15 cellular contexts compared by ENCODE assay signal in genomic region chr1:3190256-3191041, GRCh38.
A peak's percentile ranks its signal among the peaks of the same experiment; 100 is the strongest.
DNase-seq lines count a peak whose midpoint lies in the region; ATAC-seq and TF ChIP-seq lines count a peak whose summit lies in the region.
"Had no signal": no experiment of that assay in that cellular context is flagged by ENCODE, and none has a peak within 500 bp of the region (broad histone marks: within the 10 kb centered on the region; RNA-seq: fewer than 3 reads in every experiment).

No MANE protein-coding gene starts in this region.

- H4K20me1 ChIP-seq in neural progenitor cell (ENCODE audit: low read depth): no peaks in the 10 kb centered on the region

- no peaks in the 10 kb centered on the region for H3K9me3 ChIP-seq in HEK293 (ENCODE audit: control insufficient read depth, insufficient read depth, low read depth, low read length)
- H3K9me3 ChIP-seq in neural progenitor cell (ENCODE audit: low read depth): no peaks in the 10 kb centered on the region
- H3K9me3 ChIP-seq: MG63 had no signal

- no peaks in the 10 kb centered on the region for H3K27me3 ChIP-seq in neural progenitor cell
- H3K27me3 ChIP-seq: MG63 had no signal

- no peak for TF ChIP-seq CTCF in HEK293 (tag by site-specific recombination; IDR thresholded peaks at IDR 0.05)
- no peak for TF ChIP-seq CTCF in brain (conservative IDR thresholded peaks at IDR 0.05)
- TF ChIP-seq CTCF in neural progenitor cell (IDR thresholded peaks at IDR 0.05): no peak
- no peak for TF ChIP-seq CTCF in type B pancreatic cell (conservative IDR thresholded peaks at IDR 0.05)

- peaks cover 6% of the 10 kb centered on the region for H3K36me3 Mint-ChIP-seq in brain
- H3K36me3 Mint-ChIP-seq in neural progenitor cell: peaks cover 6% of the 10 kb centered on the region
- H3K36me3 Mint-ChIP-seq in type B pancreatic cell: no peaks in the 10 kb centered on the region
- H3K36me3 Mint-ChIP-seq: CD4-positive, CD25-positive, alpha-beta regulatory T cell had no signal

- peaks cover 10% of the 10 kb centered on the region for H3K27me3 Mint-ChIP-seq in brain
- peaks cover 12% of the 10 kb centered on the region for H3K27me3 Mint-ChIP-seq in neural progenitor cell (ENCODE audit: insufficient read depth, low read depth)
- H3K27me3 Mint-ChIP-seq in type B pancreatic cell: peaks cover 25% of the 10 kb centered on the region

- no peak overlapping the region for H3K27ac ChIP-seq in HEK293 (ENCODE audit: extremely low read depth, low read depth, low read length)
- no peak overlapping the region for H3K27ac ChIP-seq in neural progenitor cell

- H3K4me2 ChIP-seq in neural progenitor cell: no peak overlapping the region

- POLR2A ChIA-PET in HEK293 (lab: Yijun Ruan, JAX): no interaction called here

- H3F3A ChIP-seq in neural progenitor cell (ENCODE audit: low read depth): no peaks in the 10 kb centered on the region

- CTCF ChIA-PET in HEK293 (lab: Yijun Ruan, JAX): no interaction called here

- H3K27ac Mint-ChIP-seq in brain: peak overlapping the region in 4 of 5 experiments; percentile 53 to 93 (median 81)
- peak overlapping the region; percentile 53 for H3K27ac Mint-ChIP-seq in neural progenitor cell
- H3K27ac Mint-ChIP-seq in type B pancreatic cell: peak overlapping the region; percentile 41

- peaks cover 0 to 8% of the 10 kb centered on the region in 2 experiments; a peak in 1 of 3 replicates for H3K36me3 ChIP-seq in HEK293 (ENCODE audit: control insufficient read depth in 2 of 2, insufficient read depth in 1 of 2, low read length in 2 of 2)
- H3K36me3 ChIP-seq in neural progenitor cell: no peaks in the 10 kb centered on the region
- H3K36me3 ChIP-seq: MG63 had no signal

- H3K4me3 Mint-ChIP-seq in brain (no peak overlapping the region), neural progenitor cell (no peak overlapping the region), type B pancreatic cell (no peak overlapping the region)
- H3K4me3 Mint-ChIP-seq: CD4-positive, CD25-positive, alpha-beta regulatory T cell had no signal

- no peak overlapping the region for H3K9ac ChIP-seq in neural progenitor cell

- H3K4me1 Mint-ChIP-seq in brain (peaks cover 44% of the 10 kb centered on the region), neural progenitor cell (peaks cover 38% of the 10 kb centered on the region), type B pancreatic cell (ENCODE audit: unreplicated experiment) (peaks cover 23% of the 10 kb centered on the region)
- H3K4me1 Mint-ChIP-seq: CD4-positive, CD25-positive, alpha-beta regulatory T cell had no signal

- H3K79me2 ChIP-seq in neural progenitor cell (ENCODE audit: low read depth): no peaks in the 10 kb centered on the region

- no peak overlapping the region for H2AFZ ChIP-seq in neural progenitor cell (replicated peaks)

- peaks cover 0 to 8% (median 0%) of the 10 kb centered on the region in 5 experiments for H3K9me3 Mint-ChIP-seq in brain
- no peaks in the 10 kb centered on the region for H3K9me3 Mint-ChIP-seq in neural progenitor cell
- H3K9me3 Mint-ChIP-seq in type B pancreatic cell: no peaks in the 10 kb centered on the region
- H3K9me3 Mint-ChIP-seq: CD4-positive, CD25-positive, alpha-beta regulatory T cell had no signal

- DNase-seq in neural progenitor cell (ENCODE audit: low spot score): peak; percentile 36
- DNase-seq in type B pancreatic cell (ENCODE audit: extremely low spot score, unreplicated experiment): no peak
- no peak for DNase-seq in stimulated activated naive CD4-positive, alpha-beta T cell (lab: John Stamatoyannopoulos, UW)
- DNase-seq: AML-193; Calu3; CD4-positive, CD25-positive, alpha-beta regulatory T cell; MG63; NCI-H1694 treated with DMSO at 0.1 percent for 48 hours; SHP77 had no signal

- H3K4me3 ChIP-seq in HEK293 (ENCODE audit: low read depth, low read length) (no peak overlapping the region), neural progenitor cell (no peak overlapping the region)
- H3K4me3 ChIP-seq: GM12878, MG63 had no signal

- H3K4me1 ChIP-seq in HEK293 (ENCODE audit: control insufficient read depth, insufficient read depth, low read length) (no peaks in the 10 kb centered on the region), neural progenitor cell (peaks cover 2% of the 10 kb centered on the region)

- ATAC-seq in HG02623 (IDR thresholded peaks at IDR 0.05; ENCODE audit: unreplicated experiment) (no peak), HG03045 (IDR thresholded peaks at IDR 0.05; ENCODE audit: unreplicated experiment) (no peak)
- ATAC-seq: GM12878, HepG2 had no signal

TF ChIP-seq in HEK293, 187 proteins besides CTCF, POLR2A, EP300 and RAD21:
- TF ChIP-seq ZNF404 (tag by site-specific recombination; IDR thresholded peaks at IDR 0.05) (no peak), ZBTB8A (tag by site-specific recombination; IDR thresholded peaks at IDR 0.05) (no peak), ZNF350 (tag by site-specific recombination; IDR thresholded peaks at IDR 0.05) (no peak), ZNF155 (tag by site-specific recombination; IDR thresholded peaks at IDR 0.05) (no peak), ZIC2 (tag by site-specific recombination; IDR thresholded peaks at IDR 0.05) (peak; percentile 37; the same call in 1 of the 2 replicates), ZNF664 (tag by site-specific recombination; IDR thresholded peaks at IDR 0.05) (no peak), GLIS1 (tag by site-specific recombination; IDR thresholded peaks at IDR 0.05) (peak; percentile 57), AEBP2 (tag by site-specific recombination; IDR thresholded peaks at IDR 0.05; ENCODE audit: borderline replicate concordance) (no peak), KLF7 (tag by site-specific recombination; IDR thresholded peaks at IDR 0.05; ENCODE audit: borderline replicate concordance) (no peak), ZNF292 (tag by site-specific recombination; IDR thresholded peaks at IDR 0.05; ENCODE audit: borderline replicate concordance, low read depth) (no peak), HOXA7 (CRISPR knock-in tag; IDR thresholded peaks at IDR 0.05; ENCODE audit: borderline replicate concordance) (no peak)
TF ChIP-seq in HEK293: peak in this region for 2.
